Comparison of ENCODE assay signal across 16 cellular contexts in the genomic region with DNA sequence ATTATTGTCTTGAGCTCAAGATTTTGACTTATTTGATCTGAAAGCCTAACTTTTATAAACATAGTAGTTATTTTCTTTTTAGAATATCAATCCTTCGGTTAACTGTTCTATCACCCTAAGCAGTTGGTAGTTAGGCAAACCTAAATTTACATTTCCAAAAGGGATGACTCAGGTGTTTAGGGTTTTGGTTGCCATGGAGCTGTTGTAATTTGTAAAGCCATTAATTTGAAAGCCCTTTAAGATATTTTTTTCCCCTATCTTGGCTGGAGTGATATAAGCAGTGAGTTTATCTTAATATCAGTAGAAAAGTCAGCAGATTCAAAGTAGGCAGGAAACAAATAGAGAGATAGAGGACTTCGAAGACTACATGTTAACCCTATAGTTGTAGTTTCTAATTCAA.
"Had no signal": no experiment of that assay in that cellular context is flagged by ENCODE, and none has a peak within 500 bp of the region (broad histone marks: within the 10 kb centered on the region; RNA-seq: fewer than 3 reads in every experiment).

No MANE protein-coding gene starts in this region.

- H3K27ac ChIP-seq: epithelial cell of prostate, psoas muscle had no signal

- DNase-seq: activated CD4-positive, alpha-beta T cell treated with anti-CD3 and anti-CD28 coated beads, Interleukin-2, amount 10 ng/mL, durations not matched to agents 24 days and 14 days; activated naive CD4-positive, alpha-beta T cell treated with anti-CD3 and anti-CD28 coated beads for 36 hours; effector memory CD4-positive, alpha-beta T cell; hypothalamus; islet precursor cell; mammary epithelial cell; occipital lobe; psoas muscle; stimulated activated CD4-positive, alpha-beta T cell treated with anti-CD3 and anti-CD28 coated beads, Interleukin-4, amount 100 ng/mL, for 1 hour; stimulated activated CD8-positive, alpha-beta memory T cell treated with anti-CD3 and anti-CD28 coated beads, Interleukin-4, amount 100 ng/mL, for 48 hours; stimulated activated naive CD8-positive, alpha-beta T cell treated with anti-CD3 and anti-CD28 coated beads, Interleukin-15, Interleukin-2, amounts not matched to agents 100 U/mL and 50 U/mL, for 24 hours had no signal

- H3K9me3 ChIP-seq: psoas muscle had no signal

- ATAC-seq: activated T-helper 17 cell treated with anti-CD3 and anti-CD28 coated beads, Interleukin-2, amount 50 U/mL, for 72 hours; left lobe of liver; natural killer cell treated with Interleukin-12 subunit alpha and Interleukin-12 subunit beta and Interleukin-15 and Interleukin-18, amount 100 ng/mL, for 72 hours; psoas muscle; sciatic nerve; stimulated activated naive CD8-positive, alpha-beta T cell treated with anti-CD3 and anti-CD28 coated beads, Interleukin-15, Interleukin-2, amounts not matched to agents 100 U/mL and 50 U/mL, for 24 hours had no signal

- H3K4me1 ChIP-seq: psoas muscle had no signal

- H3K4me3 ChIP-seq: psoas muscle had no signal
